Comparison of ENCODE assay signal across 27 cellular contexts in genomic region chr3:195709676-195710085, GRCh38.
"Had no signal": no experiment of that assay in that cellular context is flagged by ENCODE, and none has a peak within 500 bp of the region (broad histone marks: within the 10 kb centered on the region; RNA-seq: fewer than 3 reads in every experiment).

No MANE protein-coding gene starts in this region.

- H3K4me3 Mint-ChIP-seq: activated CD4-positive, alpha-beta T cell treated with anti-CD3 and anti-CD28 coated beads for 36 hours; activated CD8-positive, alpha-beta memory T cell treated with anti-CD3 and anti-CD28 coated beads, Interleukin-2, amount 10 ng/mL, durations not matched to agents 7 days and 5 days; activated CD8-positive, alpha-beta T cell treated with anti-CD3 and anti-CD28 coated beads, Interleukin-2, amount 10 ng/mL, durations not matched to agents 7 days and 5 days; activated naive CD8-positive, alpha-beta T cell treated with anti-CD3 and anti-CD28 coated beads, Interleukin-2, amount 50 U/mL, for 24 hours; activated T-cell treated with anti-CD3 and anti-CD28 coated beads, Interleukin-2, amount 50 U/mL, for 72 hours; central memory CD8-positive, alpha-beta T cell had no signal

- H3K27ac ChIP-seq: epithelial cell of prostate, esophagus squamous epithelium, left ventricle myocardium inferior, parathyroid adenoma, psoas muscle, tibial nerve had no signal

- H2AFZ ChIP-seq: parathyroid adenoma had no signal

- H3K27me3 ChIP-seq: esophagus squamous epithelium, tibial nerve had no signal

- H3K27me3 Mint-ChIP-seq: activated CD4-positive, alpha-beta T cell treated with anti-CD3 and anti-CD28 coated beads for 36 hours; activated CD8-positive, alpha-beta memory T cell treated with anti-CD3 and anti-CD28 coated beads, Interleukin-2, amount 10 ng/mL, durations not matched to agents 7 days and 5 days; activated naive CD8-positive, alpha-beta T cell treated with anti-CD3 and anti-CD28 coated beads, Interleukin-2, amount 50 U/mL, for 24 hours; central memory CD8-positive, alpha-beta T cell had no signal

- H3K4me1 Mint-ChIP-seq: activated CD4-positive, alpha-beta T cell treated with anti-CD3 and anti-CD28 coated beads for 36 hours; activated CD8-positive, alpha-beta memory T cell treated with anti-CD3 and anti-CD28 coated beads, Interleukin-2, amount 10 ng/mL, durations not matched to agents 7 days and 5 days; activated naive CD8-positive, alpha-beta T cell treated with anti-CD3 and anti-CD28 coated beads, Interleukin-2, amount 50 U/mL, for 24 hours had no signal

- H3K27ac Mint-ChIP-seq: activated CD4-positive, alpha-beta T cell treated with anti-CD3 and anti-CD28 coated beads for 36 hours; activated CD8-positive, alpha-beta memory T cell treated with anti-CD3 and anti-CD28 coated beads, Interleukin-2, amount 10 ng/mL, durations not matched to agents 7 days and 5 days; activated CD8-positive, alpha-beta T cell treated with anti-CD3 and anti-CD28 coated beads, Interleukin-2, amount 10 ng/mL, durations not matched to agents 7 days and 5 days; activated naive CD8-positive, alpha-beta T cell treated with anti-CD3 and anti-CD28 coated beads, Interleukin-2, amount 50 U/mL, for 24 hours had no signal

- H3K4me1 ChIP-seq: esophagus squamous epithelium, left ventricle myocardium inferior, parathyroid adenoma, psoas muscle, tibial nerve had no signal

- ATAC-seq: activated CD4-positive, alpha-beta T cell treated with anti-CD3 and anti-CD28 coated beads for 36 hours; activated CD8-positive, alpha-beta memory T cell treated with anti-CD3 and anti-CD28 coated beads, Interleukin-2, amount 10 ng/mL, durations not matched to agents 7 days and 5 days; activated CD8-positive, alpha-beta T cell treated with anti-CD3 and anti-CD28 coated beads, Interleukin-2, amount 10 ng/mL, durations not matched to agents 7 days and 5 days; activated naive CD8-positive, alpha-beta T cell treated with anti-CD3 and anti-CD28 coated beads, Interleukin-2, amount 50 U/mL, for 24 hours; activated T-cell treated with anti-CD3 and anti-CD28 coated beads, Interleukin-2, amount 50 U/mL, for 72 hours; psoas muscle had no signal

- H3K4me3 ChIP-seq: esophagus squamous epithelium, left ventricle myocardium inferior, lung, psoas muscle, tibial nerve had no signal

- DNase-seq: activated CD4-positive, alpha-beta T cell treated with anti-CD3 and anti-CD28 coated beads for 36 hours; activated CD4-positive, CD25-positive, alpha-beta regulatory T cell; activated CD8-positive, alpha-beta T cell treated with anti-CD3 and anti-CD28 coated beads, Interleukin-2, amount 10 ng/mL, durations not matched to agents 7 days and 5 days; activated gamma-delta T cell; activated naive CD4-positive, alpha-beta T cell treated with anti-CD3 and anti-CD28 coated beads, Interleukin-2, amount 50 U/mL, for 16 hours; activated naive CD8-positive, alpha-beta T cell treated with anti-CD3 and anti-CD28 coated beads, Interleukin-2, amount 50 U/mL, for 24 hours; activated T-cell treated with anti-CD3 and anti-CD28 coated beads for 4 hours; activated T-cell treated with anti-CD3 and anti-CD28 coated beads, Interleukin-2, amount 50 U/mL, for 72 hours; amygdala; dermis blood vessel endothelial cell; effector CD4-positive, alpha-beta T cell; esophagus squamous epithelium; foreskin melanocyte; left ventricle myocardium inferior; occipital lobe; psoas muscle; stimulated activated CD4-positive, alpha-beta T cell treated with anti-CD3 and anti-CD28 coated beads, Interleukin-15, amount 100 ng/mL, for 24 hours; stimulated activated naive CD4-positive, alpha-beta T cell treated with Interleukin-2 at 50 U/mL for 16 hours had no signal

- FAIRE-seq: colon, endometrium, islet of Langerhans had no signal

- H3K9me3 Mint-ChIP-seq: activated naive CD8-positive, alpha-beta T cell treated with anti-CD3 and anti-CD28 coated beads, Interleukin-2, amount 50 U/mL, for 24 hours; activated T-cell treated with anti-CD3 and anti-CD28 coated beads, Interleukin-2, amount 50 U/mL, for 72 hours; central memory CD8-positive, alpha-beta T cell had no signal

- H3K9me3 ChIP-seq: esophagus squamous epithelium, left ventricle myocardium inferior, psoas muscle, tibial nerve had no signal

- H3K9ac ChIP-seq: parathyroid adenoma had no signal
